ENCODE assay signal across 25 cellular contexts in genomic region chr5:78979899-78980298, GRCh38. TPM values are rescaled to one million over a fixed set of nuclear protein-coding genes. Genes with fewer than 3 reads are reported as not detected.
DNase-seq lines count a peak whose midpoint lies in the region; ATAC-seq, FAIRE-seq and TF ChIP-seq lines count a peak whose summit lies in the region.
"Had no signal": no experiment of that assay in that cellular context is flagged by ENCODE, and none has a peak within 500 bp of the region (broad histone marks: within the 10 kb centered on the region; RNA-seq: fewer than 3 reads in every experiment).

No MANE protein-coding gene starts in this region.

- no peak overlapping the region for H2AFZ ChIP-seq in HepG2 (ENCODE audit: low read length)
- H2AFZ ChIP-seq in GM12878 (ENCODE audit: control insufficient read depth, low read depth, low read length): no peak overlapping the region

- DNase-seq in HepG2 (ENCODE audit: low spot score) (no peak), right lobe of liver (no peak), NOMO-1 treated with dmso at 0.1 percent for 144 hours (lab: John Stamatoyannopoulos, UW; ENCODE audit: unreplicated experiment) (peak; percentile 42), GM12878 (ENCODE audit: low read depth, low spot score) (no peak), pons (ENCODE audit: low spot score) (no peak), dermis blood vessel endothelial cell (no peak), endothelial cell (ENCODE audit: low spot score) (no peak)
- DNase-seq: 8988T; activated CD4-positive, alpha-beta T cell treated with anti-CD3 and anti-CD28 coated beads, Interleukin-2, amount 50 U/mL, for 48 hours; activated CD8-positive, alpha-beta memory T cell treated with anti-CD3 and anti-CD28 coated beads, Interleukin-2, amount 50 U/mL, for 4 hours; activated effector memory CD4-positive, alpha-beta T cell treated with Interleukin-2 at 50 U/mL for 16 hours; activated naive CD8-positive, alpha-beta T cell treated with anti-CD3 and anti-CD28 coated beads, Interleukin-2, amount 10 ng/mL, durations not matched to agents 7 days and 5 days; DMS79 treated with DMSO at 0.1 percent for 48 hours; NCI-H345; NCI-H82; posterior cingulate gyrus; sigmoid colon; stomach; tibial artery had no signal

- intact Hi-C loops in HepG2 (cut with micrococcal nuclease; ENCODE audit: unreplicated experiment): loop anchor here (10.0 kb wide), 1 partner anchor 335 kb away; the partner anchor contains the start of gene LHFPL2
- intact Hi-C loops in right lobe of liver (cut with DNase I): no loop called here
- intact Hi-C loops in GM12878 (cut with micrococcal nuclease; ENCODE audit: unreplicated experiment): loop anchor here (5.0 to 10.0 kb wide), 3 partner anchors 42 to 335 kb away; partner anchors contain the start of gene LHFPL2

- H3K27ac ChIP-seq in HepG2 (ENCODE audit: extremely low read length, insufficient read depth, low read length): peak overlapping the region; percentile 59
- H3K27ac ChIP-seq in right lobe of liver: no peak overlapping the region
- H3K27ac ChIP-seq in GM12878 (ENCODE audit: control insufficient read depth, insufficient read depth): peak overlapping the region; percentile 45
- H3K27ac ChIP-seq: epithelial cell of prostate, stomach, tibial artery had no signal

- H3K27me3 ChIP-seq in HepG2 (ENCODE audit: control insufficient read depth in 1 of 2, insufficient read depth in 2 of 2, low read length in 2 of 2) (no peaks in the 10 kb centered on the region; a peak in 1 of 5 replicates), right lobe of liver (no peaks in the 10 kb centered on the region), GM12878 (replicated peaks in 1 of 2; ENCODE audit: control insufficient read depth in 2 of 2, insufficient read depth in 2 of 2, low read length in 1 of 2) (no peaks in the 10 kb centered on the region)
- H3K27me3 ChIP-seq: sigmoid colon, stomach, tibial artery had no signal

- TF ChIP-seq EP300 in HepG2 (IDR thresholded peaks at IDR 0.05; ENCODE audit: low read depth in 2 of 2, low read length in 2 of 2) (no peak), HepG2 (CRISPR knock-in tag; IDR thresholded peaks at IDR 0.05; ENCODE audit: borderline replicate concordance) (no peak), GM12878 (IDR thresholded peaks at IDR 0.05; ENCODE audit: borderline replicate concordance in 1 of 2, control insufficient read depth in 1 of 2, low read depth in 2 of 2, low read length in 2 of 2) (0 out of 4 replicates have a peak, but pooled peaks of 1 of the 2 experiments have one; percentile 14)

- H3K9ac ChIP-seq in HepG2 (ENCODE audit: insufficient read depth, low read depth, low read length): no peak overlapping the region; the same call in 1 of the 2 replicates
- H3K9ac ChIP-seq in GM12878 (ENCODE audit: control insufficient read depth, insufficient read depth, low read length): no peak overlapping the region

- H3K4me3 Mint-ChIP-seq in endothelial cell (ENCODE audit: unreplicated experiment): no peak overlapping the region
- H3K4me3 Mint-ChIP-seq: activated naive CD8-positive, alpha-beta T cell treated with anti-CD3 and anti-CD28 coated beads, Interleukin-2, amount 10 ng/mL, durations not matched to agents 7 days and 5 days; central memory CD8-positive, alpha-beta T cell; neural crest cell; T-helper 2 cell treated with Interferon-gamma antibody and Interleukin-4, amounts not matched to agents 5 μg/mL and 100 μg/mL, for 36 hours had no signal

- peaks cover 10% of the 10 kb centered on the region for H3K4me1 Mint-ChIP-seq in endothelial cell (ENCODE audit: unreplicated experiment)

- SMC1A ChIA-PET in GM12878 (lab: Charles Lee; ENCODE audit: uncharacterized antibody, unreplicated experiment): interaction anchor here (0.7 to 1.1 kb wide), 5 partner anchors 41 to 153 kb away, joined by 3 to 14 read pairs (median 3); no protein-coding TSS in a partner anchor

- POLR2A ChIA-PET in HepG2 (lab: Yijun Ruan, JAX) (no interaction called here), GM12878 (lab: Charles Lee) (interaction anchor here (0.6 to 0.7 kb wide), 2 partner anchors 13 to 412 kb away, joined by 3 read pairs; no protein-coding TSS in a partner anchor)

- H3K79me2 ChIP-seq in HepG2 (ENCODE audit: insufficient read depth, low read length) (peaks cover 73% of the 10 kb centered on the region), GM12878 (ENCODE audit: control insufficient read depth, insufficient read depth, low read length) (peaks cover 15% of the 10 kb centered on the region)

- TF ChIP-seq RAD21 in HepG2 (CRISPR knock-in tag; IDR thresholded peaks at IDR 0.05): no peak
- no peak for TF ChIP-seq RAD21 in GM12878 (IDR thresholded peaks at IDR 0.05; ENCODE audit: insufficient read depth, low read depth, low read length)

- TF ChIP-seq CTCF in HepG2 (CRISPR knock-in tag; IDR thresholded peaks at IDR 0.05) (no peak), right lobe of liver (IDR thresholded peaks at IDR 0.05) (no peak), GM12878 (IDR thresholded peaks at IDR 0.05 in 2 of 3, conservative IDR thresholded peaks at IDR 0.05 in 1 of 3; ENCODE audit: control insufficient read depth in 2 of 3, extremely low read depth in 1 of 3, insufficient read depth in 1 of 3, low read depth in 3 of 3, low read length in 3 of 3) (no peak), endothelial cell (IDR thresholded peaks at IDR 0.05; ENCODE audit: unreplicated experiment) (no peak)

- H4K20me1 ChIP-seq in HepG2 (ENCODE audit: insufficient read depth, low read length) (peaks cover 3% of the 10 kb centered on the region; the same call in 1 of the 2 replicates), GM12878 (ENCODE audit: control insufficient read depth, insufficient read depth) (no peaks in the 10 kb centered on the region)

- H3K36me3 ChIP-seq in HepG2 (replicated peaks in 1 of 2; ENCODE audit: control insufficient read depth in 1 of 2, insufficient read depth in 2 of 2, low read length in 2 of 2) (peaks cover 2% of the 10 kb centered on the region in 2 experiments; a peak in 3 of 5 replicates), right lobe of liver (no peaks in the 10 kb centered on the region), GM12878 (ENCODE audit: control insufficient read depth in 2 of 2, insufficient read depth in 2 of 2, low read length in 1 of 2) (no peaks in the 10 kb centered on the region)
- H3K36me3 ChIP-seq: HAP-1, sigmoid colon, stomach, tibial artery had no signal

- RAD21 ChIA-PET in GM12878 (lab: Charles Lee; ENCODE audit: unreplicated experiment): interaction anchor here (0.9 to 2.0 kb wide), 4 partner anchors 40 to 153 kb away, joined by 3 to 21 read pairs (median 10); no protein-coding TSS in a partner anchor

- no peaks in the 10 kb centered on the region for H3K27me3 Mint-ChIP-seq in endothelial cell (ENCODE audit: unreplicated experiment)
- H3K27me3 Mint-ChIP-seq: activated naive CD8-positive, alpha-beta T cell treated with anti-CD3 and anti-CD28 coated beads, Interleukin-2, amount 10 ng/mL, durations not matched to agents 7 days and 5 days; central memory CD8-positive, alpha-beta T cell had no signal

- in situ Hi-C loops in HepG2 (cut with HindIII; ENCODE audit: extremely low pct_ligation_motif_present, low pct_unique_long_range_greater_than_20kb) (no loop called here), GM12878 (cut with MboI) (no loop called here)

- no TSS peak for BruUV-seq in HepG2 (replicated peaks; lab: Mats Ljungman, UMichigan)
- BruUV-seq in GM12878 (replicated peaks; lab: Mats Ljungman, UMichigan): no TSS peak

- no peak overlapping the region for H3K27ac Mint-ChIP-seq in endothelial cell (ENCODE audit: unreplicated experiment)
- H3K27ac Mint-ChIP-seq: activated naive CD8-positive, alpha-beta T cell treated with anti-CD3 and anti-CD28 coated beads, Interleukin-2, amount 10 ng/mL, durations not matched to agents 7 days and 5 days; T-helper 2 cell treated with Interferon-gamma antibody and Interleukin-4, amounts not matched to agents 5 μg/mL and 100 μg/mL, for 36 hours had no signal

- H3K9me3 ChIP-seq in HepG2 (ENCODE audit: low read length) (no peaks in the 10 kb centered on the region), right lobe of liver (no peaks in the 10 kb centered on the region), GM12878 (replicated peaks; ENCODE audit: control insufficient read depth, insufficient read depth, low read length) (no peaks in the 10 kb centered on the region; the same call in 2 of the 3 replicates)
- H3K9me3 ChIP-seq: HAP-1, sigmoid colon, stomach, tibial artery had no signal

- H3K4me1 ChIP-seq in HepG2 (ENCODE audit: insufficient read depth, low read length): peaks cover 83% of the 10 kb centered on the region
- peaks cover 0 to 15% (median 8%) of the 10 kb centered on the region in 4 donors for H3K4me1 ChIP-seq in right lobe of liver
- peaks cover 21% of the 10 kb centered on the region for H3K4me1 ChIP-seq in GM12878 (ENCODE audit: control insufficient read depth, insufficient read depth, low read length)

- peak overlapping the region; percentile 48 for H3K4me2 ChIP-seq in HepG2 (ENCODE audit: low read depth, low read length)
- 0 out of 2 replicates have a peak overlapping the region, but pooled peaks have one; percentile 22 for H3K4me2 ChIP-seq in GM12878 (ENCODE audit: control insufficient read depth, insufficient read depth)

- ATAC-seq in HepG2: no peak
- ATAC-seq in right lobe of liver: no peak
- peak; percentile 42 for ATAC-seq in GM12878
- ATAC-seq in GM21360 (IDR thresholded peaks at IDR 0.05; ENCODE audit: unreplicated experiment): no peak

- no peaks in the 10 kb centered on the region for H3K9me3 Mint-ChIP-seq in endothelial cell (ENCODE audit: unreplicated experiment)
- H3K9me3 Mint-ChIP-seq: activated naive CD8-positive, alpha-beta T cell treated with anti-CD3 and anti-CD28 coated beads, Interleukin-2, amount 10 ng/mL, durations not matched to agents 7 days and 5 days; central memory CD8-positive, alpha-beta T cell; neural crest cell; T-helper 2 cell treated with Interferon-gamma antibody and Interleukin-4, amounts not matched to agents 5 μg/mL and 100 μg/mL, for 36 hours had no signal

- H3K4me3 ChIP-seq in HepG2 (replicated peaks in 1 of 3; ENCODE audit: insufficient read depth in 1 of 3, low read depth in 2 of 3, low read length in 3 of 3) (peak overlapping the region in 1 of 3 experiments; percentile 9; a peak in 1 of 6 replicates), right lobe of liver (no peak overlapping the region), GM12878 (no peak overlapping the region)
- H3K4me3 ChIP-seq: HAP-1, sigmoid colon, stomach, tibial artery had no signal

- CTCF ChIA-PET in HepG2 (lab: Yijun Ruan, JAX; ENCODE audit: low intra/inter-chr PET ratio, low total read pairs) (no interaction called here), GM12878 (lab: Yijun Ruan, JAX) (interaction anchor here (0.6 to 2.5 kb wide), 7 partner anchors 13 to 447 kb away, joined by 3 to 60 read pairs (median 4); no protein-coding TSS in a partner anchor)

- FAIRE-seq in HepG2 (lab: Jason Lieb, UNC) (no peak), GM12878 (lab: Jason Lieb, UNC) (no peak)

- no peaks in the 10 kb centered on the region for H3K36me3 Mint-ChIP-seq in endothelial cell (ENCODE audit: low read depth, unreplicated experiment)
- H3K36me3 Mint-ChIP-seq: activated naive CD8-positive, alpha-beta T cell treated with anti-CD3 and anti-CD28 coated beads, Interleukin-2, amount 10 ng/mL, durations not matched to agents 7 days and 5 days had no signal

- TF ChIP-seq POLR2A in HepG2 (IDR thresholded peaks at IDR 0.05; ENCODE audit: insufficient read depth in 1 of 2, low read depth in 2 of 2, low read length in 2 of 2) (no peak), right lobe of liver (IDR thresholded peaks at IDR 0.05) (no peak), GM12878 (IDR thresholded peaks at IDR 0.05; ENCODE audit: low read depth, low read length) (no peak)

RNA-seq across cellular contexts. Expression of gene ARSB, which starts 5.2 kb away (rescaled TPM):
- total RNA-seq in HepG2 (2016; rRNA removed; fragmentation: Illumina TruSeq; extraction: Trizol) (29.5 and 52.6 TPM in 2 replicates), right lobe of liver (10 to 100 TPM in 1 of 6 experiments, 1 to 10 TPM in 5; 5.0 to 11.7 (median 8.7) TPM), GM12878 (2014; rRNA removed) (6.0 and 6.2 TPM in 2 replicates), GM12878 (2014; rRNA removed; fragmentation: Illumina TruSeq; extraction: Trizol) (6.2 and 6.5 TPM in 2 replicates), GM12878 (2021) (6.8 and 8.2 TPM in 2 replicates), dermis blood vessel endothelial cell (15.7 and 17.9 TPM in 2 replicates), endothelial cell (ENCODE audit: unreplicated experiment) (19.3 TPM)
- total RNA-seq in HepG2 (2016; cell fraction: cytosol; rRNA removed; fragmentation: Illumina TruSeq; extraction: Trizol; ENCODE audit: low read depth): 31.9 and 35.6 TPM in 2 replicates
- total RNA-seq in HepG2 (2016; cell fraction: insoluble cytoplasmic fraction; rRNA removed; fragmentation: Illumina TruSeq; extraction: Trizol): 27.5 and 50.9 TPM in 2 replicates
- 31.2 TPM in 2 replicates for total RNA-seq in HepG2 (2016; cell fraction: membrane; rRNA removed; fragmentation: Illumina TruSeq; extraction: Trizol)
- 68.6 and 68.7 TPM in 2 replicates for total RNA-seq in HepG2 (2016; cell fraction: nucleus; rRNA removed; fragmentation: Illumina TruSeq; extraction: Trizol)
- polyA plus RNA-seq in HepG2 (2011; rRNA removed) (60.8 and 66.4 TPM in 2 replicates), GM12878 (2011; rRNA removed) (5.3 and 8.2 TPM in 2 replicates), GM12878 (2014; fragmentation: Illumina TruSeq; extraction: Trizol) (5.4 and 7.4 TPM in 2 replicates), GM12878 (2014; fragmentation: Nextera tagmentation; extraction: Ambion mirVana) (1 to 10 TPM; 1.2 to 1.9 TPM), GM12878 (2014; rRNA removed) (5.1 and 5.2 TPM in 2 replicates), GM12878 (2016; fragmentation: Nextera tagmentation; extraction: Ambion mirVana) (1 to 10 TPM; 6.0 to 6.3 TPM)
- 47.7 and 50.6 TPM in 2 replicates for polyA plus RNA-seq in HepG2 (2011; cell fraction: cytosol; rRNA removed)
- polyA plus RNA-seq in HepG2 (2011; cell fraction: nucleus; rRNA removed): 32.8 and 34.4 TPM in 2 replicates
- 36.1 and 38.1 TPM in 2 replicates for polyA plus RNA-seq in HepG2 (2012)
- polyA plus RNA-seq in HepG2 (2016; cell fraction: cytosol; fragmentation: Illumina TruSeq; extraction: Trizol; ENCODE audit: low read depth): 6.9 and 7.3 TPM in 2 replicates
- polyA plus RNA-seq in HepG2 (2016; cell fraction: insoluble cytoplasmic fraction; fragmentation: Illumina TruSeq; extraction: Trizol; ENCODE audit: low read depth): 20.7 and 24.7 TPM in 2 replicates
- polyA plus RNA-seq in HepG2 (2016; cell fraction: membrane; fragmentation: Illumina TruSeq; extraction: Trizol; ENCODE audit: low read depth): 10.7 and 11.5 TPM in 2 replicates
- 62.9 and 65.1 TPM in 2 replicates for polyA plus RNA-seq in HepG2 (2016; cell fraction: nucleus; fragmentation: Illumina TruSeq; extraction: Trizol; ENCODE audit: insufficient read depth, low read depth)
- polyA minus RNA-seq in HepG2 (2011; rRNA and poly(A)+ RNA removed; ENCODE audit: low replicate concordance): 13.2 and 89.5 TPM in 2 replicates
- 71.8 and 79.4 TPM in 2 replicates for polyA minus RNA-seq in HepG2 (2011; cell fraction: cytosol; rRNA and poly(A)+ RNA removed)
- polyA minus RNA-seq in HepG2 (2011; cell fraction: nucleus; rRNA and poly(A)+ RNA removed): 74.4 and 82.4 TPM in 2 replicates
- 20.9 and 27.4 TPM in 2 replicates for total RNA-seq in GM12878 (2013; cell fraction: nucleolus; rRNA removed)
- 1.4 TPM for polyA plus RNA-seq in GM12878 (2011; ENCODE audit: low read depth)
- 5.5 and 6.4 TPM in 2 replicates for polyA plus RNA-seq in GM12878 (2011; cell fraction: cytosol; rRNA removed)
- polyA plus RNA-seq in GM12878 (2011; cell fraction: nucleus; rRNA removed): 1.9 and 2.8 TPM in 2 replicates
- polyA plus RNA-seq in GM12878 (2012): 1.5 TPM in 2 replicates
- 8.6 and 9.4 TPM in 2 replicates for polyA minus RNA-seq in GM12878 (2011; rRNA and poly(A)+ RNA removed)
- 3.2 and 3.7 TPM in 2 replicates for polyA minus RNA-seq in GM12878 (2011; cell fraction: cytosol; rRNA and poly(A)+ RNA removed)
- polyA minus RNA-seq in GM12878 (2011; cell fraction: nucleus; rRNA and poly(A)+ RNA removed): 4.7 and 12.3 TPM in 2 replicates

Comparison
In these comparisons a context has a peak if more than half of its experiments do, and no peak if none do; other contexts are left out.
1. H3K27ac ChIP-seq: peak in HepG2 (single experiment) and GM12878 (single experiment); none in right lobe of liver (0 of 3).
2. intact Hi-C loops: an anchor here in HepG2 (10.0 kb wide) and GM12878 (5.0 to 10.0 kb wide); none called in right lobe of liver.
3. Of the 75 proteins assayed by ChIP-seq in both HepG2 and GM12878: peak only in HepG2: none; only in GM12878: ATF2, ATF7, JUNB and NFIC; in both: none; in neither: 69; mixed calls (peak in some experiments, not most) for 2.